Comparison of ENCODE assay signal across 14 cellular contexts in the genomic region with DNA sequence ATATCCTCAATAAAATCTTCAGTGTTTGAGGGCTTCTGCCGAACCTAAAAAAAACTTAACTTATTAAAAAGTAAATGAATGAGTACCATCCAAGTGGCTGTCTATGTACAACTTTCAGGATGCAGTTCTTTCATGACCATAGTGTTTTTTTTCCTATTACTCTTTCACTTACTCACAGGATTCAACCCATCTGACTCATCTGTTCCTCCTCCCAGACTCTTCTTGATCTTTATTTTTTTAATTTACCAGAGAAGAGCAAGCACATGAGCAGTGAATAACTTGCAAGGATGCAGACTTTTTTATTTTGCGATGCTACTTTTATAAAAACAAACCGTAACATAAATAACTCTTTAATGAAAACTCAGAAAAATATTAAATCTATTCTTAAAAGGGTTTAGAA. TPM values are rescaled to one million over a fixed set of nuclear protein-coding genes. Genes with fewer than 3 reads are reported as not detected.
DNase-seq lines count a peak whose midpoint lies in the region; ATAC-seq and TF ChIP-seq lines count a peak whose summit lies in the region.
"Had no signal": no experiment of that assay in that cellular context is flagged by ENCODE, and none has a peak within 500 bp of the region (broad histone marks: within the 10 kb centered on the region; RNA-seq: fewer than 3 reads in every experiment).

No MANE protein-coding gene starts in this region.

- peaks cover 2% of the 10 kb centered on the region for H3K36me3 ChIP-seq in kidney epithelial cell (ENCODE audit: control insufficient read depth, insufficient read depth, low read length)

- TF ChIP-seq CTCF in kidney epithelial cell (IDR thresholded peaks at IDR 0.05; ENCODE audit: insufficient read depth, low read length, poor library complexity, severe bottlenecking), result no peak

- H3K4me3 ChIP-seq in kidney epithelial cell (ENCODE audit: low read depth, low read length), result no peak overlapping the region

- peak; percentile 43 for DNase-seq in AG08395 (ENCODE audit: low spot score)
- DNase-seq in GM03348 (ENCODE audit: low spot score), result peak; percentile 39
- peak; percentile 34 for DNase-seq in astrocyte of the hippocampus (ENCODE audit: low read depth, low spot score)
- DNase-seq in kidney epithelial cell (ENCODE audit: low read depth), result peak; percentile 43
- no peak for DNase-seq in medulla oblongata (ENCODE audit: extremely low spot score)
- no peak for DNase-seq in pons (ENCODE audit: low spot score)
- no peak for DNase-seq in HuH-7 (ENCODE audit: low spot score)
- DNase-seq: activated naive CD8-positive, alpha-beta T cell treated with anti-CD3 and anti-CD28 coated beads, Interleukin-2, amount 10 ng/mL, durations not matched to agents 7 days and 5 days; effector CD4-positive, alpha-beta T cell; NCI-H187 treated with DMSO at 0.1 percent for 48 hours; NCI-H82; SHP77 treated with DMSO at 0.1 percent for 48 hours; stimulated activated CD4-positive, alpha-beta T cell treated with anti-CD3 and anti-CD28 coated beads, Interleukin-4, amount 100 ng/mL, for 24 hours had no signal

- ATAC-seq in HG02571 (IDR thresholded peaks at IDR 0.05; ENCODE audit: unreplicated experiment), result no peak

- H3K27me3 ChIP-seq in kidney epithelial cell (ENCODE audit: control insufficient read depth, insufficient read depth, low read length), result no peaks in the 10 kb centered on the region

RNA-seq across cellular contexts. Expression of a gene that starts 24.5 kb away (rescaled TPM):
- total RNA-seq in kidney epithelial cell, result 52.4 and 55.3 TPM in 2 replicates

RNA-seq across cellular contexts. Expression of a gene that starts 24.6 kb away (rescaled TPM):
- total RNA-seq in kidney epithelial cell, result 45.1 and 52.8 TPM in 2 replicates

RNA-seq across cellular contexts. Expression of a gene that starts 39.5 kb away (rescaled TPM):
- 13.9 and 17.3 TPM in 2 replicates for total RNA-seq in kidney epithelial cell

RNA-seq across cellular contexts. Expression of a gene that starts 49.1 kb away (rescaled TPM):
- 7.5 and 9.4 TPM in 2 replicates for total RNA-seq in kidney epithelial cell

Comparison
In these comparisons a context has a peak if more than half of its experiments do, and no peak if none do; other contexts are left out.
1. DNase-seq: peak in AG08395 (single experiment), GM03348 (single experiment), astrocyte of the hippocampus (single experiment) and kidney epithelial cell (single experiment); none in medulla oblongata (single experiment), pons (single experiment) and HuH-7 (single experiment).